28 cellular contexts compared by ENCODE assay signal in the genomic region with DNA sequence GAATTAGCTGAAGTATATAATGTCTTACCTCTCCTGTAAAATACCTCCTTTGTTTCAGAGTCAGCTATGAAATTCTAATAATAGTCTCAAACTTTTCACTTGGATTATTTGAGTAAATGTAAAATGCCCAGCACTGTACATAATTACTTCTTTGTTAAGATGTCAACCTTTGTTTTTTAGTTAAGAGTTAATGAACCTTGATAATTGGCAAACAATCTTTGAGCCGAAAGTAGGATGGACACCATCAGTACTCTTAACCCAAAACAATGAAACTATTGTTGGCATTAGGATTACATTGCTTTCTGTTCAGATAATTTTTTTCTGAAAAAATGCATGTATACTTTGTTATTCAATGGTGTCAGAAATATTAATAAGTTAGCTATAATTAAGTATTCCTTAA.
"Had no signal": no experiment of that assay in that cellular context is flagged by ENCODE, and none has a peak within 500 bp of the region (broad histone marks: within the 10 kb centered on the region; RNA-seq: fewer than 3 reads in every experiment).

No MANE protein-coding gene starts in this region.

- H3K27me3 ChIP-seq: colonic mucosa, ovary, right atrium auricular region, sigmoid colon, testis, tibial artery had no signal

- FAIRE-seq: endothelial cell of umbilical vein had no signal

- H3K4me1 ChIP-seq: colonic mucosa had no signal

- H3K27ac ChIP-seq: colonic mucosa, esophagus squamous epithelium, left ventricle myocardium inferior, lower lobe of right lung, ovary, right atrium auricular region, sigmoid colon, stomach, testis, tibial artery had no signal

- H3K4me3 Mint-ChIP-seq: dendritic cell treated with granulocyte-macrophage colony-stimulating factor and Interleukin-4, amounts not matched to agents 40 ng/mL and 50 ng/mL, for 4 days; endodermal cell; immature natural killer cell; naive thymus-derived CD8-positive, alpha-beta T cell; stimulated activated effector memory CD8-positive, alpha-beta T cell treated with anti-CD3 and anti-CD28 coated beads, Interleukin-12 subunit alpha, Interleukin-12 subunit beta, amount 100 ng/mL, for 72 hours; type B pancreatic cell had no signal

- ATAC-seq: left colon; lower lobe of right lung; naive thymus-derived CD8-positive, alpha-beta T cell; stimulated activated effector memory CD8-positive, alpha-beta T cell treated with anti-CD3 and anti-CD28 coated beads, Interleukin-12 subunit alpha, Interleukin-12 subunit beta, amount 100 ng/mL, for 72 hours had no signal

- H3K36me3 Mint-ChIP-seq: immature natural killer cell; naive thymus-derived CD8-positive, alpha-beta T cell; type B pancreatic cell had no signal

- DNase-seq: colonic mucosa; effector CD8-positive, alpha-beta T cell; endodermal cell; esophagus squamous epithelium; foreskin melanocyte; hypothalamus; immature natural killer cell; islet precursor cell; kidney glomerular epithelial cell; left colon; left ventricle myocardium inferior; lower lobe of right lung; naive thymus-derived CD8-positive, alpha-beta T cell; nephron progenitor cell; occipital lobe; ovary; sigmoid colon; stimulated activated CD4-positive, alpha-beta T cell treated with anti-CD3 and anti-CD28 coated beads, Interleukin-2, amount 100 ng/mL, for 24 hours; stimulated activated CD4-positive, alpha-beta T cell treated with anti-CD3 and anti-CD28 coated beads, Interleukin-4, amount 100 ng/mL, for 24 hours; stimulated activated naive CD4-positive, alpha-beta T cell treated with Interleukin-2 at 50 U/mL for 16 hours; stomach; testis; tibial artery had no signal

- H3K27ac Mint-ChIP-seq: dendritic cell treated with granulocyte-macrophage colony-stimulating factor and Interleukin-4, amounts not matched to agents 40 ng/mL and 50 ng/mL, for 4 days; endodermal cell; nephron progenitor cell; stimulated activated effector memory CD8-positive, alpha-beta T cell treated with anti-CD3 and anti-CD28 coated beads, Interleukin-12 subunit alpha, Interleukin-12 subunit beta, amount 100 ng/mL, for 72 hours; type B pancreatic cell had no signal

- H3K9me3 ChIP-seq: colonic mucosa, esophagus squamous epithelium, left ventricle myocardium inferior, lower lobe of right lung, ovary, right atrium auricular region, sigmoid colon, stomach, testis, tibial artery had no signal

- H3K36me3 ChIP-seq: colonic mucosa, esophagus squamous epithelium, left ventricle myocardium inferior, lower lobe of right lung, ovary, right atrium auricular region, sigmoid colon, stomach, tibial artery had no signal

- H3K4me3 ChIP-seq: colonic mucosa, esophagus squamous epithelium, left ventricle myocardium inferior, lower lobe of right lung, ovary, right atrium auricular region, sigmoid colon, stomach, testis, tibial artery had no signal

- H3K27me3 Mint-ChIP-seq: type B pancreatic cell had no signal

- H3K9me3 Mint-ChIP-seq: dendritic cell treated with granulocyte-macrophage colony-stimulating factor and Interleukin-4, amounts not matched to agents 40 ng/mL and 50 ng/mL, for 4 days; endodermal cell; immature natural killer cell; naive thymus-derived CD8-positive, alpha-beta T cell; nephron progenitor cell; stimulated activated effector memory CD8-positive, alpha-beta T cell treated with anti-CD3 and anti-CD28 coated beads, Interleukin-12 subunit alpha, Interleukin-12 subunit beta, amount 100 ng/mL, for 72 hours; type B pancreatic cell had no signal
